Comparison of ENCODE assay signal across 1 cellular context in genomic region chr16:66830422-66831404, GRCh38.
TF ChIP-seq lines count a peak whose summit lies in the region.

TSS of gene NAE1 (minus strand) at chr16:66830976. CDS start at chr16:66830899, 77 bp downstream.

TF ChIP-seq in HepG2, 621 proteins besides CTCF, POLR2A, EP300 and RAD21 (continued from another document and continues in another):
- no peak for TF ChIP-seq ZBTB49 (CRISPR knock-in tag; IDR thresholded peaks at IDR 0.05; ENCODE audit: borderline replicate concordance)
- TF ChIP-seq HNF1A (IDR thresholded peaks at IDR 0.05; ENCODE audit: low read depth): no peak
- TF ChIP-seq HNF1A (CRISPR knock-in tag; IDR thresholded peaks at IDR 0.05; ENCODE audit: borderline replicate concordance): peak; percentile 28; the same call in 1 of the 2 replicates
- TF ChIP-seq HES4 (CRISPR knock-in tag; IDR thresholded peaks at IDR 0.05; ENCODE audit: borderline replicate concordance): peak; percentile 97; the same call in 1 of the 2 replicates
- peak; percentile 86 for TF ChIP-seq TBX2 (CRISPR knock-in tag; IDR thresholded peaks at IDR 0.05; ENCODE audit: borderline replicate concordance)
- TF ChIP-seq ZNF558 (CRISPR knock-in tag; IDR thresholded peaks at IDR 0.05; ENCODE audit: borderline replicate concordance): no peak; the same call in 1 of the 2 replicates
- peak; percentile 99 for TF ChIP-seq CAMTA2 (CRISPR knock-in tag; IDR thresholded peaks at IDR 0.05; ENCODE audit: borderline replicate concordance)
- TF ChIP-seq ZNF720 (CRISPR knock-in tag; IDR thresholded peaks at IDR 0.05): no peak
- TF ChIP-seq ZNF550 (CRISPR knock-in tag; IDR thresholded peaks at IDR 0.05; ENCODE audit: borderline replicate concordance): no peak
- TF ChIP-seq ZNF652 (CRISPR knock-in tag; IDR thresholded peaks at IDR 0.05; ENCODE audit: borderline replicate concordance, low read depth): no peak
- TF ChIP-seq GABPA (IDR thresholded peaks at IDR 0.05; ENCODE audit: low read depth, low read length): no peak
- no peak for TF ChIP-seq GABPA (CRISPR knock-in tag; IDR thresholded peaks at IDR 0.05; ENCODE audit: low read depth)
- TF ChIP-seq MAFF (IDR thresholded peaks at IDR 0.05; ENCODE audit: low read depth, low read length): no peak
- TF ChIP-seq ZNF703 (CRISPR knock-in tag; IDR thresholded peaks at IDR 0.05; ENCODE audit: borderline replicate concordance): no peak; the same call in 1 of the 2 replicates
- peak; percentile 77 for TF ChIP-seq SP4 (CRISPR knock-in tag; IDR thresholded peaks at IDR 0.05)
- no peak for TF ChIP-seq FIP1L1 (IDR thresholded peaks at IDR 0.05; ENCODE audit: borderline replicate concordance, insufficient read depth, low read depth, low read length)
- peak; percentile 98 for TF ChIP-seq POLR2G (IDR thresholded peaks at IDR 0.05; ENCODE audit: low read depth, low read length)
- TF ChIP-seq TIGD3 (CRISPR knock-in tag; IDR thresholded peaks at IDR 0.05; ENCODE audit: borderline replicate concordance): no peak
- peak; percentile 70 for TF ChIP-seq PHF20 (CRISPR knock-in tag; IDR thresholded peaks at IDR 0.05)
- TF ChIP-seq THAP7 (CRISPR knock-in tag; IDR thresholded peaks at IDR 0.05): peak; percentile 95
- peak; percentile 98 for TF ChIP-seq SRY (CRISPR knock-in tag; IDR thresholded peaks at IDR 0.05)
- TF ChIP-seq ATF3 (CRISPR knock-in tag; IDR thresholded peaks at IDR 0.05): no peak
- TF ChIP-seq NR3C1 (CRISPR knock-in tag; IDR thresholded peaks at IDR 0.05): no peak
- peak; percentile 88 for TF ChIP-seq AGO2 (optimal IDR thresholded peaks at IDR 0.05; ENCODE audit: low read depth, low read length)
- 0 out of 2 replicates have a peak, but pooled peaks have one; percentile 78 for TF ChIP-seq ZNF274 (CRISPR knock-in tag; IDR thresholded peaks at IDR 0.05)
- peak; percentile 76; the same call in 1 of the 2 replicates for TF ChIP-seq CBFB (CRISPR knock-in tag; IDR thresholded peaks at IDR 0.05)
- TF ChIP-seq ZNF781 (CRISPR knock-in tag; IDR thresholded peaks at IDR 0.05; ENCODE audit: borderline replicate concordance, not compliant biosample characterization): peak; percentile 45
- peak; percentile 87 for TF ChIP-seq HOXA3 (CRISPR knock-in tag; IDR thresholded peaks at IDR 0.05)
- no peak for TF ChIP-seq ZNF562 (CRISPR knock-in tag; IDR thresholded peaks at IDR 0.05; ENCODE audit: borderline replicate concordance)
- TF ChIP-seq BATF2 (CRISPR knock-in tag; IDR thresholded peaks at IDR 0.05): no peak; the same call in 1 of the 2 replicates
- TF ChIP-seq IKZF4 (CRISPR knock-in tag; IDR thresholded peaks at IDR 0.05; ENCODE audit: borderline replicate concordance, low read depth, not compliant biosample characterization): peak; percentile 83
- TF ChIP-seq ATF7 (IDR thresholded peaks at IDR 0.05): no peak
- TF ChIP-seq ATF7 (CRISPR knock-in tag; IDR thresholded peaks at IDR 0.05): no peak; the same call in 1 of the 2 replicates
- peak; percentile 50; the same call in 1 of the 2 replicates for TF ChIP-seq NR1H2 (CRISPR knock-in tag; IDR thresholded peaks at IDR 0.05; ENCODE audit: borderline replicate concordance, low read depth)
- TF ChIP-seq CENPX (CRISPR knock-in tag; IDR thresholded peaks at IDR 0.05): no peak
- no peak for TF ChIP-seq THYN1 (CRISPR knock-in tag; IDR thresholded peaks at IDR 0.05; ENCODE audit: borderline replicate concordance, low read depth)
- TF ChIP-seq ZNF484 (CRISPR knock-in tag; IDR thresholded peaks at IDR 0.05; ENCODE audit: borderline replicate concordance, low read depth): no peak
- peak; percentile 52 for TF ChIP-seq BHLHE40 (IDR thresholded peaks at IDR 0.05; ENCODE audit: low read length)
- peak; percentile 92 for TF ChIP-seq SALL1 (CRISPR knock-in tag; IDR thresholded peaks at IDR 0.05)
- TF ChIP-seq ZFP91 (CRISPR knock-in tag; IDR thresholded peaks at IDR 0.05; ENCODE audit: borderline replicate concordance): peak; percentile 93
- peak; percentile 85; the same call in 1 of the 2 replicates for TF ChIP-seq ZNF850 (CRISPR knock-in tag; conservative IDR thresholded peaks at IDR 0.05)
- no peak; the same call in 1 of the 2 replicates for TF ChIP-seq LBX2 (CRISPR knock-in tag; IDR thresholded peaks at IDR 0.05; ENCODE audit: borderline replicate concordance)
- TF ChIP-seq NRL (CRISPR knock-in tag; IDR thresholded peaks at IDR 0.05; ENCODE audit: borderline replicate concordance): peak; percentile 97
- no peak for TF ChIP-seq LRRFIP1 (CRISPR knock-in tag; conservative IDR thresholded peaks at IDR 0.05)
- TF ChIP-seq MED1 (CRISPR knock-in tag; IDR thresholded peaks at IDR 0.05): peak; percentile 86
- peak; percentile 90 for TF ChIP-seq ZNF574 (CRISPR knock-in tag; IDR thresholded peaks at IDR 0.05)
